17 cellular contexts compared by ENCODE assay signal in genomic region chr6:33280539-33280938, GRCh38. TPM values are rescaled to one million over a fixed set of nuclear protein-coding genes. Genes with fewer than 3 reads are reported as not detected.
DNase-seq lines count a peak whose midpoint lies in the region; ATAC-seq, FAIRE-seq and TF ChIP-seq lines count a peak whose summit lies in the region.
"Had no signal": no experiment of that assay in that cellular context is flagged by ENCODE, and none has a peak within 500 bp of the region (broad histone marks: within the 10 kb centered on the region; RNA-seq: fewer than 3 reads in every experiment).

No MANE protein-coding gene starts in this region.

- peaks cover 33 to 61% (median 44%) of the 10 kb centered on the region in 3 donors for H3K4me1 Mint-ChIP-seq in CD8-positive, alpha-beta memory T cell
- peaks cover 41% of the 10 kb centered on the region for H3K4me1 Mint-ChIP-seq in central memory CD8-positive, alpha-beta T cell
- H3K4me1 Mint-ChIP-seq in neural progenitor cell, result peaks cover 16% of the 10 kb centered on the region

- TF ChIP-seq CTCF in NB4 (IDR thresholded peaks at IDR 0.05; ENCODE audit: low read depth, low read length) (no peak), neural progenitor cell (IDR thresholded peaks at IDR 0.05) (no peak)

- no peak overlapping the region for H2BK12ac ChIP-seq in trophoblast cell (ENCODE audit: low read length)

- no peak for ATAC-seq in central memory CD8-positive, alpha-beta T cell (replicated peaks; ENCODE audit: extremely low read depth, poor library complexity, severe bottlenecking)

- peaks cover 9% of the 10 kb centered on the region for H3K79me1 ChIP-seq in trophoblast cell (ENCODE audit: low read length)

- H3K27ac ChIP-seq in CD8-positive, alpha-beta memory T cell (ENCODE audit: low read depth, low read length), result peak overlapping the region; percentile 16
- no peak overlapping the region for H3K27ac ChIP-seq in trophoblast cell (ENCODE audit: low read depth, low read length)
- no peak overlapping the region for H3K27ac ChIP-seq in neural progenitor cell
- peak overlapping the region in 1 of 2 donors; percentile 13 for H3K27ac ChIP-seq in small intestine (ENCODE audit: low read depth in 1 of 2, low read length in 1 of 2)
- H3K27ac ChIP-seq: brain microvascular endothelial cell, Peyer's patch, sigmoid colon, tibial artery had no signal

- peaks cover 0 to 82% (median 12%) of the 10 kb centered on the region in 3 donors for H3K36me3 Mint-ChIP-seq in CD8-positive, alpha-beta memory T cell
- peaks cover 35% of the 10 kb centered on the region for H3K36me3 Mint-ChIP-seq in central memory CD8-positive, alpha-beta T cell (ENCODE audit: insufficient read depth)
- H3K36me3 Mint-ChIP-seq in neural progenitor cell, result peaks cover 5% of the 10 kb centered on the region

- H2AK5ac ChIP-seq in trophoblast cell (ENCODE audit: low read length), result no peak overlapping the region

- H2AFZ ChIP-seq in trophoblast cell (ENCODE audit: insufficient read depth, low read length, poor library complexity), result no peak overlapping the region
- H2AFZ ChIP-seq in neural progenitor cell (replicated peaks), result no peak overlapping the region

- no peak overlapping the region for H3K4me3 ChIP-seq in CD8-positive, alpha-beta memory T cell (ENCODE audit: low read length)
- H3K4me3 ChIP-seq in NB4 (ENCODE audit: low read depth, low read length) (no peak overlapping the region), trophoblast cell (ENCODE audit: low read depth, low read length) (no peak overlapping the region), neural progenitor cell (no peak overlapping the region), small intestine (ENCODE audit: low read depth in 1 of 2, low read length in 2 of 2) (no peak overlapping the region)
- H3K4me3 ChIP-seq: heart left ventricle, Peyer's patch, sigmoid colon, tibial artery had no signal

- no peak overlapping the region for H3K14ac ChIP-seq in trophoblast cell (ENCODE audit: low read length)

- H3K4ac ChIP-seq in trophoblast cell (ENCODE audit: low read depth, low read length), result no peak overlapping the region

- no peak overlapping the region for H3K18ac ChIP-seq in trophoblast cell (ENCODE audit: low read length)

- peaks cover 30% of the 10 kb centered on the region for H3K4me1 ChIP-seq in CD8-positive, alpha-beta memory T cell (ENCODE audit: insufficient read depth, low read length)
- H3K4me1 ChIP-seq in trophoblast cell (ENCODE audit: control insufficient read depth in 1 of 2, insufficient read depth in 2 of 2, low read length in 2 of 2) (peaks cover 3 to 9% of the 10 kb centered on the region in 2 experiments), neural progenitor cell (peaks cover 11% of the 10 kb centered on the region), small intestine (ENCODE audit: control insufficient read depth in 2 of 2, insufficient read depth in 1 of 2, low read depth in 1 of 2, low read length in 1 of 2) (no peaks in the 10 kb centered on the region)

- no CpG with 5 or more reads among the region's 6 CpGs for WGBS in trophoblast cell (ENCODE audit: extremely low coverage, insufficient coverage, insufficient read length)
- WGBS in small intestine, 3 donors, result 88 to 94% (median 88%) methylated on average over 6 of the region's 6 CpGs

- H3K4me3 Mint-ChIP-seq in CD8-positive, alpha-beta memory T cell, result peak overlapping the region in 3 of 7 donors; percentile 29 to 98 (median 36)
- H3K4me3 Mint-ChIP-seq in central memory CD8-positive, alpha-beta T cell, result no peak overlapping the region
- H3K4me3 Mint-ChIP-seq in neural progenitor cell, result no peak overlapping the region

- POLR2A ChIA-PET in CD8-positive, alpha-beta memory T cell (lab: Charles Lee), result interaction anchor here (0.8 kb wide), 1 partner anchor 9 kb away, joined by 4 read pairs; the partner anchor contains the start of genes PFDN6 and WDR46

- H2BK5ac ChIP-seq in trophoblast cell (ENCODE audit: low read depth, low read length, poor library complexity), result no peak overlapping the region

- no peak overlapping the region for H3K23ac ChIP-seq in trophoblast cell (ENCODE audit: low read length)

- no peak overlapping the region for H2BK120ac ChIP-seq in trophoblast cell (ENCODE audit: insufficient read depth, low read length, poor library complexity)

- H3K9me3 ChIP-seq in CD8-positive, alpha-beta memory T cell (ENCODE audit: low read length), result no peaks in the 10 kb centered on the region
- H3K9me3 ChIP-seq in trophoblast cell (ENCODE audit: insufficient read depth, low read depth, low read length) (no peaks in the 10 kb centered on the region), neural progenitor cell (ENCODE audit: low read depth) (no peaks in the 10 kb centered on the region), small intestine (ENCODE audit: control insufficient read depth, low read depth) (no peaks in the 10 kb centered on the region)
- H3K9me3 ChIP-seq: heart left ventricle, Peyer's patch, sigmoid colon, tibial artery had no signal

- no peaks in the 10 kb centered on the region for H3K9me3 Mint-ChIP-seq in CD8-positive, alpha-beta memory T cell
- H3K9me3 Mint-ChIP-seq in central memory CD8-positive, alpha-beta T cell, result no peaks in the 10 kb centered on the region
- no peaks in the 10 kb centered on the region for H3K9me3 Mint-ChIP-seq in neural progenitor cell

- CTCF ChIA-PET in CD8-positive, alpha-beta memory T cell (lab: Charles Lee), result no interaction called here

- H3K27me3 ChIP-seq in CD8-positive, alpha-beta memory T cell (ENCODE audit: insufficient read depth, low read length, poor library complexity, severe bottlenecking), result no peaks in the 10 kb centered on the region
- H3K27me3 ChIP-seq in trophoblast cell (ENCODE audit: insufficient read depth, low read length) (no peaks in the 10 kb centered on the region), neural progenitor cell (no peaks in the 10 kb centered on the region), small intestine (ENCODE audit: control insufficient read depth in 2 of 2, insufficient read depth in 2 of 2, low read length in 2 of 2) (no peaks in the 10 kb centered on the region)
- H3K27me3 ChIP-seq: brain microvascular endothelial cell, heart left ventricle, Peyer's patch, sigmoid colon, tibial artery had no signal

- TF ChIP-seq POLR2A in NB4 (IDR thresholded peaks at IDR 0.05; ENCODE audit: extremely low read depth, insufficient read length), result no peak

- peaks cover 32% of the 10 kb centered on the region for H3F3A ChIP-seq in neural progenitor cell (ENCODE audit: low read depth)

- H4K20me1 ChIP-seq in neural progenitor cell (ENCODE audit: low read depth), result peaks cover 33% of the 10 kb centered on the region

- H4K91ac ChIP-seq in trophoblast cell (ENCODE audit: low read depth, low read length), result no peak overlapping the region

- peaks cover 8% of the 10 kb centered on the region for H3K79me2 ChIP-seq in trophoblast cell (ENCODE audit: control insufficient read depth, insufficient read depth, low read length, poor library complexity)
- peaks cover 6% of the 10 kb centered on the region for H3K79me2 ChIP-seq in neural progenitor cell (ENCODE audit: low read depth)

- H4K8ac ChIP-seq in trophoblast cell (ENCODE audit: low read depth, low read length), result no peak overlapping the region

- peak overlapping the region; percentile 21 for H3K9ac ChIP-seq in trophoblast cell (ENCODE audit: low read length)
- H3K9ac ChIP-seq in neural progenitor cell, result no peak overlapping the region

- H3K36me3 ChIP-seq in CD8-positive, alpha-beta memory T cell (ENCODE audit: insufficient read depth, low read length), result peaks cover 25% of the 10 kb centered on the region
- peaks cover 46 to 55% of the 10 kb centered on the region in 2 experiments for H3K36me3 ChIP-seq in trophoblast cell (ENCODE audit: control insufficient read depth in 1 of 2, insufficient read depth in 2 of 2, low read length in 2 of 2)
- H3K36me3 ChIP-seq in neural progenitor cell, result no peaks in the 10 kb centered on the region
- H3K36me3 ChIP-seq in small intestine (ENCODE audit: control insufficient read depth in 2 of 2, insufficient read depth in 2 of 2, low read length in 2 of 2), result peaks cover 4 to 11% of the 10 kb centered on the region in 2 donors

- H4K12ac ChIP-seq in trophoblast cell (ENCODE audit: low read depth, low read length), result peak overlapping the region; percentile 8

- H3K27ac Mint-ChIP-seq in CD8-positive, alpha-beta memory T cell, result peak overlapping the region in 3 of 8 donors; percentile 47 to 70 (median 64)
- H3K27ac Mint-ChIP-seq in central memory CD8-positive, alpha-beta T cell (ENCODE audit: low read depth), result peak overlapping the region; percentile 53
- H3K27ac Mint-ChIP-seq in neural progenitor cell, result no peak overlapping the region

- no peak for DNase-seq in CD8-positive, alpha-beta memory T cell
- DNase-seq in NB4 (ENCODE audit: low read depth) (peak; percentile 0), trophoblast cell (no peak), NAMALWA (ENCODE audit: low spot score) (no peak), neural progenitor cell (ENCODE audit: low spot score) (no peak), small intestine (no peak)
- DNase-seq in central memory CD8-positive, alpha-beta T cell (ENCODE audit: low spot score in 2 of 2), result no peak
- DNase-seq: activated effector memory CD4-positive, alpha-beta T cell treated with anti-CD3 and anti-CD28 coated beads, Interleukin-2, amount 50 U/mL, for 16 hours; heart left ventricle; NCI-H1092 treated with DMSO at 0.1 percent for 48 hours; occipital lobe; Peyer's patch; sigmoid colon; tibial artery had no signal

- H3K27me3 Mint-ChIP-seq in CD8-positive, alpha-beta memory T cell, result no peaks in the 10 kb centered on the region
- H3K27me3 Mint-ChIP-seq in central memory CD8-positive, alpha-beta T cell, result no peaks in the 10 kb centered on the region
- H3K27me3 Mint-ChIP-seq in neural progenitor cell (ENCODE audit: insufficient read depth, low read depth), result peaks cover 5% of the 10 kb centered on the region

- no peak overlapping the region for H3K4me2 ChIP-seq in trophoblast cell (ENCODE audit: low read length)
- no peak overlapping the region for H3K4me2 ChIP-seq in neural progenitor cell

- FAIRE-seq in small intestine (lab: Jason Lieb, UNC), result no peak
- FAIRE-seq: keratinocyte, TTC549 had no signal

RNA-seq across cellular contexts. Expression of gene B3GALT4, which starts 3.6 kb away (rescaled TPM):
- 1 to 10 TPM; 6.1 to 7.0 TPM for total RNA-seq in CD8-positive, alpha-beta memory T cell
- 35.3 TPM for polyA plus RNA-seq in CD8-positive, alpha-beta memory T cell
- 4.4 TPM in 2 replicates for polyA plus RNA-seq in trophoblast cell (2013)
- total RNA-seq in neural progenitor cell (ENCODE audit: low replicate concordance), result 1.1 and 2.1 TPM in 2 replicates
- polyA plus RNA-seq in small intestine, result 10 to 100 TPM; 10.8 to 15.4 (median 14.5) TPM

RNA-seq across cellular contexts. Expression of gene WDR46, which starts 8.5 kb away (rescaled TPM):
- 100 to 1,000 TPM; 112 to 117 TPM for total RNA-seq in CD8-positive, alpha-beta memory T cell
- 76.0 TPM for polyA plus RNA-seq in CD8-positive, alpha-beta memory T cell
- polyA plus RNA-seq in trophoblast cell (2013), result 60.7 and 63.5 TPM in 2 replicates
- 31.1 and 43.5 TPM in 2 replicates for total RNA-seq in neural progenitor cell (ENCODE audit: low replicate concordance)
- 10 to 100 TPM; 39.4 to 60.5 (median 47.5) TPM for polyA plus RNA-seq in small intestine

RNA-seq across cellular contexts. Expression of gene RPS18, which starts 8.7 kb away (rescaled TPM):
- 1,000 to 10,000 TPM; 3,797 to 3,852 TPM for total RNA-seq in CD8-positive, alpha-beta memory T cell
- 7,106 TPM for polyA plus RNA-seq in CD8-positive, alpha-beta memory T cell
- polyA plus RNA-seq in trophoblast cell (2013), result 5,560 and 5,594 TPM in 2 replicates
- total RNA-seq in neural progenitor cell (ENCODE audit: low replicate concordance), result 4,188 and 4,663 TPM in 2 replicates
- polyA plus RNA-seq in small intestine, result 1,000 to 10,000 TPM; 2,947 to 6,778 (median 5,180) TPM

RNA-seq across cellular contexts. Expression of gene PFDN6, which starts 8.9 kb away (rescaled TPM):
- total RNA-seq in CD8-positive, alpha-beta memory T cell, result 100 to 1,000 TPM; 118 to 119 TPM
- 37.4 TPM for polyA plus RNA-seq in CD8-positive, alpha-beta memory T cell
- 67.7 and 69.0 TPM in 2 replicates for polyA plus RNA-seq in trophoblast cell (2013)
- 35.6 and 54.5 TPM in 2 replicates for total RNA-seq in neural progenitor cell (ENCODE audit: low replicate concordance)
- 100 to 1,000 TPM; 129 to 183 (median 164) TPM for polyA plus RNA-seq in small intestine

RNA-seq across cellular contexts. Expression of gene VPS52, which starts 8.9 kb away (rescaled TPM):
- 10 to 100 TPM; 57.2 to 58.5 TPM for total RNA-seq in CD8-positive, alpha-beta memory T cell
- polyA plus RNA-seq in CD8-positive, alpha-beta memory T cell, result 13.4 TPM
- 38.7 and 41.6 TPM in 2 replicates for polyA plus RNA-seq in trophoblast cell (2013)
- 28.7 and 38.4 TPM in 2 replicates for total RNA-seq in neural progenitor cell (ENCODE audit: low replicate concordance)
- polyA plus RNA-seq in small intestine, result 10 to 100 TPM; 23.8 to 54.3 (median 41.7) TPM
